Comparison of ENCODE assay signal across 8 cellular contexts in the genomic region with DNA sequence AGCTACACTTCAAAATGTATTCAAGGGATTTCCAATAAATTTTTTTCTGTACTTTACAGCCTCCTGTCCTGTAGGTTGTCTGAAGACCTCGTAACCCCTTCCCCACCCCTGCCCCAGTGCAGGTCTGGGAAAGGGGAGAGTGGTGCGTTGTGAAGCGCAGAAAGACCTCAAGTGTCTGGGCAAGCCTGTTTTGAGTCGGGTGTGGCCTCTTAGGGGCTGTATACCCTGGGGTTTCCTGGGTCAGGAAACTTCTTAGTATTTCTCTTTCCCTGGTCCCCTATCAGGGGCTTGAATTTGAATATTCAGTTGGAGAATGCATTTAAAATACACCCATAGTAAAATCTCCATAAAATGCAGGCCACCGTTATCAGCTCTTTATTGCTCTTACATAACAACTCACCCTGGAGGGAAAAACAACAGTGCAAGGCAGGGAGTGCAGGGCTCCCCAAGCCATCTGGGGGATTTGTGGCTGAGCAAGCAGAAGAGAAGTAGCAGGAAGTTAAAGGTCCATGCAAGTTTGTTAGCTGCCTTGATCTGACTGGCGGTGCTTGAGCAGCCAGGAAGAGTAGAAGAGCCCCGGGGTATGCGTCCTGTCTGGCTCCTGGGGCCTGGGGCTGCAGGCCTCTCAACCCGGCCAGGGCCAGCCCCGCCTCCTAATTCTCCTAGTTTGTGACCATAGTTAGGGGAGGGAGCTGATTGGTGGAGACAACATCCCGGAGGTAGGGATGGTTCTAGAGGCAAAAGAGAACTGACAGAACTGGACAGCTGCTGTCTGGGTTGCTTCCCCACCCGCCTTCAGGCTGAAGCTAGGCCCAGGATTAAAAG. TPM values are rescaled to one million over a fixed set of nuclear protein-coding genes. Genes with fewer than 3 reads are reported as not detected.
A peak's percentile ranks its signal among the peaks of the same experiment; 100 is the strongest.
DNase-seq lines count a peak whose midpoint lies in the region; ATAC-seq and TF ChIP-seq lines count a peak whose summit lies in the region.

No MANE protein-coding gene starts in this region.

- H3K27me3 Mint-ChIP-seq in CD4-positive, alpha-beta memory T cell, result no peaks in the 10 kb centered on the region

- peak; percentile 17; the same call in 1 of the 2 replicates for ATAC-seq in Panc1
- ATAC-seq in GM18502 (IDR thresholded peaks at IDR 0.05; ENCODE audit: poor library complexity, unreplicated experiment), result no peak

- peaks cover 33% of the 10 kb centered on the region for H3K36me3 ChIP-seq in CD4-positive, alpha-beta memory T cell (ENCODE audit: insufficient read depth, low read length)
- no peaks in the 10 kb centered on the region; the same call in 1 of the 2 replicates for H3K36me3 ChIP-seq in Panc1 (ENCODE audit: control insufficient read depth, insufficient read depth, low read length)
- H3K36me3 ChIP-seq in duodenal mucosa (ENCODE audit: control insufficient read depth in 1 of 2, insufficient read depth in 2 of 2, low read length in 2 of 2), result peaks cover 45 to 69% of the 10 kb centered on the region in 2 donors

- peak overlapping the region in 1 of 2 donors; percentile 35 for H3K9ac ChIP-seq in duodenal mucosa (ENCODE audit: low read depth in 1 of 2, low read length in 2 of 2)

- peaks cover 36 to 51% of the 10 kb centered on the region in 2 donors for H3K36me3 Mint-ChIP-seq in CD4-positive, alpha-beta memory T cell

- no peak overlapping the region for H3K4me3 ChIP-seq in CD4-positive, alpha-beta memory T cell (ENCODE audit: low read length in 2 of 2)
- H3K4me3 ChIP-seq in Panc1 (ENCODE audit: low read depth in 2 of 2, low read length in 2 of 2) (no peak overlapping the region), duodenal mucosa (ENCODE audit: low read depth in 1 of 2, low read length in 2 of 2) (peak overlapping the region in 1 of 2 donors; percentile 36)

- no TSS peak for BruUV-seq in Panc1 (replicated peaks; lab: Mats Ljungman, UMichigan)

- H3K4me3 Mint-ChIP-seq in CD4-positive, alpha-beta memory T cell, result peak overlapping the region in 7 of 8 donors; percentile 66 to 80 (median 76)

- no peaks in the 10 kb centered on the region for H3K9me3 ChIP-seq in CD4-positive, alpha-beta memory T cell (ENCODE audit: control insufficient read depth in 1 of 2, low read length in 2 of 2)
- H3K9me3 ChIP-seq in Panc1 (ENCODE audit: control insufficient read depth, insufficient read depth, low read depth, low read length) (no peaks in the 10 kb centered on the region), duodenal mucosa (ENCODE audit: control insufficient read depth in 1 of 2, low read length in 2 of 2) (no peaks in the 10 kb centered on the region)

- peaks cover 78% of the 10 kb centered on the region for H3K4me1 ChIP-seq in CD4-positive, alpha-beta memory T cell (ENCODE audit: insufficient read depth, low read length)
- H3K4me1 ChIP-seq in Panc1 (ENCODE audit: control insufficient read depth, insufficient read depth, low read length), result peaks cover 8% of the 10 kb centered on the region
- H3K4me1 ChIP-seq in duodenal mucosa (ENCODE audit: control insufficient read depth in 1 of 2, insufficient read depth in 2 of 2, low read length in 2 of 2), result peaks cover 44 to 52% of the 10 kb centered on the region in 2 donors

- peak overlapping the region; percentile 89 to 97 (median 93) for H3K27ac Mint-ChIP-seq in CD4-positive, alpha-beta memory T cell

- intact Hi-C loops in CD4-positive, alpha-beta memory T cell (cut with micrococcal nuclease), result no loop called here
- intact Hi-C loops in Panc1 (cut with micrococcal nuclease; ENCODE audit: unreplicated experiment), result no loop called here

- POLR2A ChIA-PET in CD4-positive, alpha-beta memory T cell (lab: Charles Lee; ENCODE audit: partially characterized antibody), result interaction anchor here (0.9 to 3.0 kb wide), 9 partner anchors 9 to 1040 kb away, joined by 3 to 41 read pairs (median 5); a partner anchor contains a TSS
- POLR2A ChIA-PET in Panc1 (lab: Charles Lee), result no interaction called here

- TF ChIP-seq CTCF in Panc1 (IDR thresholded peaks at IDR 0.05), result no peak

- peak overlapping the region; percentile 20 for H3K27ac ChIP-seq in CD4-positive, alpha-beta memory T cell (ENCODE audit: low read depth, low read length)
- H3K27ac ChIP-seq in Panc1 (ENCODE audit: low read length) (peak overlapping the region; percentile 52), duodenal mucosa (ENCODE audit: low read depth, low read length) (peak overlapping the region; percentile 78)

- H3K4me1 Mint-ChIP-seq in CD4-positive, alpha-beta memory T cell, result peaks cover 44 to 86% (median 70%) of the 10 kb centered on the region in 4 donors

- CTCF ChIA-PET in CD4-positive, alpha-beta memory T cell (lab: Charles Lee; ENCODE audit: partially characterized antibody), result interaction anchor here (0.8 to 2.3 kb wide), 4 partner anchors 19 to 323 kb away, joined by 3 to 11 read pairs (median 3); a partner anchor contains a TSS
- CTCF ChIA-PET in Panc1 (lab: Charles Lee), result no interaction called here

- in situ Hi-C loops in Panc1 (cut with HindIII; ENCODE audit: low pct_unique_long_range_greater_than_20kb, low sequenced_read_pairs), result no loop called here

- H3K9me3 Mint-ChIP-seq in CD4-positive, alpha-beta memory T cell, result no peaks in the 10 kb centered on the region

- DNase-seq in CD4-positive, alpha-beta memory T cell, result peak in 4 of 5 donors; percentile 27 to 35 (median 31)
- DNase-seq in Panc1 (ENCODE audit: low read depth, low spot score) (no peak), myocyte (ENCODE audit: low read depth) (peak; percentile 95), SHP77 (lab: John Stamatoyannopoulos, UW) (no peak), T-helper 9 cell (no peak), NCI-H187 (lab: John Stamatoyannopoulos, UW) (no peak)

- no peaks in the 10 kb centered on the region for H3K27me3 ChIP-seq in CD4-positive, alpha-beta memory T cell (ENCODE audit: insufficient read depth, low read length)
- no peaks in the 10 kb centered on the region for H3K27me3 ChIP-seq in Panc1 (ENCODE audit: control insufficient read depth, insufficient read depth, low read length)
- H3K27me3 ChIP-seq in duodenal mucosa (ENCODE audit: control insufficient read depth in 1 of 2, insufficient read depth in 2 of 2, low read length in 2 of 2), result no peaks in the 10 kb centered on the region

RNA-seq across cellular contexts. Expression of a gene that starts 25.7 kb away (rescaled TPM):
- total RNA-seq in CD4-positive, alpha-beta memory T cell, result 10 to 100 TPM; 61.3 to 72.2 TPM
- 10 to 100 TPM; 39.0 to 85.8 TPM for polyA plus RNA-seq in CD4-positive, alpha-beta memory T cell
- total RNA-seq in Panc1 (2021; ENCODE audit: unreplicated experiment) (43.5 TPM), myocyte (27.3 and 31.0 TPM in 2 replicates)
- 29.5 TPM for polyA plus RNA-seq in Panc1 (2012; ENCODE audit: insufficient read length)
- 84.4 TPM for polyA plus RNA-seq in myocyte (2012)

RNA-seq across cellular contexts. Expression of a gene that starts 26.2 kb away (rescaled TPM):
- total RNA-seq in CD4-positive, alpha-beta memory T cell, result 10 to 100 TPM; 18.9 to 20.0 TPM
- 10 to 100 TPM in 1 of 2 donors, 1 to 10 TPM in 1; 5.7 to 12.7 TPM for polyA plus RNA-seq in CD4-positive, alpha-beta memory T cell
- total RNA-seq in Panc1 (2021; ENCODE audit: unreplicated experiment) (19.8 TPM), myocyte (8.8 and 10.3 TPM in 2 replicates)
- polyA plus RNA-seq in Panc1 (2012; ENCODE audit: insufficient read length), result 17.0 TPM
- polyA plus RNA-seq in myocyte (2012), result 9.1 TPM

RNA-seq across cellular contexts. Expression of a gene that starts 44.3 kb away (rescaled TPM):
- total RNA-seq in CD4-positive, alpha-beta memory T cell, result not detected
- not detected for polyA plus RNA-seq in CD4-positive, alpha-beta memory T cell
- total RNA-seq in Panc1 (2021; ENCODE audit: unreplicated experiment), result 0.64 TPM
- 0.12 TPM for polyA plus RNA-seq in Panc1 (2012; ENCODE audit: insufficient read length)
- not detected in 2 replicates for total RNA-seq in myocyte
- 0.16 TPM for polyA plus RNA-seq in myocyte (2012)

RNA-seq across cellular contexts. Expression of a gene that starts 57.3 kb away (rescaled TPM):
- 10 to 100 TPM; 86.0 to 96.2 TPM for total RNA-seq in CD4-positive, alpha-beta memory T cell
- polyA plus RNA-seq in CD4-positive, alpha-beta memory T cell, result 10 to 100 TPM; 64.2 to 66.0 TPM
- total RNA-seq in Panc1 (2021; ENCODE audit: unreplicated experiment) (57.9 TPM), myocyte (61.4 and 68.2 TPM in 2 replicates)
- 60.0 TPM for polyA plus RNA-seq in Panc1 (2012; ENCODE audit: insufficient read length)
- polyA plus RNA-seq in myocyte (2012), result 56.4 TPM

RNA-seq across cellular contexts. Expression of a gene that starts 57.6 kb away (rescaled TPM):
- 1 to 10 TPM; 7.2 to 9.4 TPM for total RNA-seq in CD4-positive, alpha-beta memory T cell
- polyA plus RNA-seq in CD4-positive, alpha-beta memory T cell, result 10 to 100 TPM in 1 of 2 donors, 1 to 10 TPM in 1; 8.7 to 10.6 TPM
- 6.4 TPM for total RNA-seq in Panc1 (2021; ENCODE audit: unreplicated experiment)
- polyA plus RNA-seq in Panc1 (2012; ENCODE audit: insufficient read length), result 3.6 TPM
- 2.7 and 4.3 TPM in 2 replicates for total RNA-seq in myocyte
- polyA plus RNA-seq in myocyte (2012), result 4.9 TPM

Comparison
In these comparisons a context has a peak if more than half of its experiments do, and no peak if none do; other contexts are left out.
1. DNase-seq: peak in CD4-positive, alpha-beta memory T cell (4 of 5) and myocyte (single experiment); none in Panc1 (single experiment), SHP77 (0 of 2), T-helper 9 cell (single experiment) and NCI-H187 (0 of 2).
2. H3K27ac ChIP-seq: peak in every context shown above with its lines; median percentile 78 in duodenal mucosa; 52 in Panc1; 20 in CD4-positive, alpha-beta memory T cell.